Comparison of ENCODE assay signal across 2 cellular contexts in genomic region chr20:45328451-45328850, GRCh38.
TF ChIP-seq lines count a peak whose summit lies in the region.

No MANE protein-coding gene starts in this region.

TF ChIP-seq in HepG2, 621 proteins besides CTCF, POLR2A, EP300 and RAD21:
- TF ChIP-seq ZFAT (CRISPR knock-in tag; conservative IDR thresholded peaks at IDR 0.05), result no peak
- no peak for TF ChIP-seq TARDBP (CRISPR knock-in tag; IDR thresholded peaks at IDR 0.05)
- TF ChIP-seq ATAD3A (CRISPR knock-in tag; IDR thresholded peaks at IDR 0.05), result no peak
- TF ChIP-seq MAFF (IDR thresholded peaks at IDR 0.05; ENCODE audit: low read depth, low read length), result no peak
- TF ChIP-seq AGO1 (IDR thresholded peaks at IDR 0.05; ENCODE audit: low read depth, low read length, poor library complexity, severe bottlenecking), result no peak
- no peak for TF ChIP-seq MIER2 (CRISPR knock-in tag; IDR thresholded peaks at IDR 0.05)
- TF ChIP-seq ZUFSP (CRISPR knock-in tag; IDR thresholded peaks at IDR 0.05; ENCODE audit: borderline replicate concordance), result no peak
- TF ChIP-seq MLXIP (CRISPR knock-in tag; IDR thresholded peaks at IDR 0.05; ENCODE audit: borderline replicate concordance), result no peak
- TF ChIP-seq SMAD9 (CRISPR knock-in tag; IDR thresholded peaks at IDR 0.05), result no peak
- no peak for TF ChIP-seq LBX2 (CRISPR knock-in tag; IDR thresholded peaks at IDR 0.05; ENCODE audit: borderline replicate concordance)
- TF ChIP-seq NAIF1 (CRISPR knock-in tag; IDR thresholded peaks at IDR 0.05; ENCODE audit: borderline replicate concordance), result no peak
- TF ChIP-seq ZBTB33 (CRISPR knock-in tag; IDR thresholded peaks at IDR 0.05), result no peak
- no peak for TF ChIP-seq BCL3 (CRISPR knock-in tag; IDR thresholded peaks at IDR 0.05)
- TF ChIP-seq SNAPC5 (CRISPR knock-in tag; IDR thresholded peaks at IDR 0.05; ENCODE audit: borderline replicate concordance), result no peak

TF ChIP-seq in WTC11, 78 proteins besides CTCF, POLR2A, EP300 and RAD21:
- TF ChIP-seq CDX4 (CRISPR knock-in tag; IDR thresholded peaks at IDR 0.05; ENCODE audit: borderline replicate concordance) (no peak), ZNF263 (CRISPR knock-in tag; IDR thresholded peaks at IDR 0.05; ENCODE audit: low read depth) (no peak), ATF3 (CRISPR knock-in tag; conservative IDR thresholded peaks at IDR 0.05) (no peak), TCF7 (CRISPR knock-in tag; IDR thresholded peaks at IDR 0.05; ENCODE audit: low read depth) (no peak), PRDM15 (CRISPR knock-in tag; IDR thresholded peaks at IDR 0.05) (no peak)
